ENCODE assay signal across 11 cellular contexts in the genomic region with DNA sequence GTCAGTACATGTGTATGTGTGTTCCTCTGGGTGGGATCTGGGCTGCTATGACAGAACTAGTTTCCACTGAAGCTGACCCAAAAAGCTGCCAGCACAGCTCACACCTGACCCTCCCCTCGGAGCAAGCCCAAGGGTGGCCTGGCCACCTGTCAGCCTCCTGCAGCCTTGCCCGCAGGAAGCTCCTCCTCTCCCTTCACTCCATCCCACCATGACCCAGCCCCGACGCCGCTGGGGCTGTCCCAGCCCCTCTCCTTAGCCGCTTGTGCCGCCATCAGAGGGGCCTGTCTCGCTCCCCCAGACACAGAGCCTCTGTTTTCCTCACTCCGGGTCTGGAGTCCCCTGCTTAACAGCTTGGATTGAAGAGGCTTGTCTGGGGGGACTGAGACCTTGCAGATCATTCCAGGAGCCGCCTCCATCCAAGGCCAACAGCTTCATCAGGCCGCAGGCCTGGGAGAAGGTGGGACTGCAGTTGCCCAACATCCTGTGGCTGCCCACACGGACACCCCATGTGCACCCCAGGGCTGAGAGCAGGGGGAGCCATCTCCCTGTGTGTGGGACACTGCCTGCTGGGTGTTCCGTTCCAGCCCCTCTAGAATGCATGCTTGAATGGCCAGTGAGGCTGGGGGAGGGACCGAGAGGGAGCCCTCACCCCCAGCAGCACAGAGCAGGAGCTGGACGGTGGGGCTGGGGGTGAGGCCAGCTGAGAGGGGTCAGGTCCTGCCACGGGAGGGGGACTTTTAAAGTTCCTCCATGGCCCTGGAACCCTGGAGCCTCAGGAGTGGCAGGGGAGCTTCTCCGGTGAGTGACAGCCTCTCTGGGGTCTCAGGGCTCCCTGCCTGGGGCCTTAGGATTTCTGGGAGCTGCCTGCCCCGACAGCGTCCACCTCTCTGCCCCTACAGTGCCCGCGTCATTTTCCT. TPM values are rescaled to one million over a fixed set of nuclear protein-coding genes. Genes with fewer than 3 reads are reported as not detected.
DNase-seq lines count a peak whose midpoint lies in the region; ATAC-seq, FAIRE-seq and TF ChIP-seq lines count a peak whose summit lies in the region.
"Had no signal": no experiment of that assay in that cellular context is flagged by ENCODE, and none has a peak within 500 bp of the region (broad histone marks: within the 10 kb centered on the region; RNA-seq: fewer than 3 reads in every experiment).

No MANE protein-coding gene starts in this region.

- H3K27me3 Mint-ChIP-seq in activated T-helper 2 cell treated with anti-CD3 and anti-CD28 coated beads, Interferon-gamma antibody, Interleukin-2, Interleukin-4, amounts not matched to agents 10 μg/mL and 5 μg/mL and 100 μg/mL, durations not matched to agents 14 hours and 24 hours and 36 hours (ENCODE audit: low read depth) = peaks cover 26% of the 10 kb centered on the region

- DNase-seq in GM04504 (ENCODE audit: low read depth) (peak; percentile 40), GM12878 (ENCODE audit: low read depth, low spot score) (no peak), NCI-H1092 (lab: John Stamatoyannopoulos, UW) (no peak)
- no peak for DNase-seq in activated T-helper 2 cell treated with anti-CD3 and anti-CD28 coated beads, Interferon-gamma antibody, Interleukin-2, Interleukin-4, amounts not matched to agents 10 μg/mL and 5 μg/mL and 100 μg/mL, durations not matched to agents 14 hours and 24 hours and 36 hours (ENCODE audit: low spot score)
- DNase-seq: NCI-H2107 had no signal

- no TSS peak for BruUV-seq in GM12878 (replicated peaks; lab: Mats Ljungman, UMichigan)

- TF ChIP-seq CTCF in GM12878 (IDR thresholded peaks at IDR 0.05 in 2 of 3, conservative IDR thresholded peaks at IDR 0.05 in 1 of 3; ENCODE audit: control insufficient read depth in 2 of 3, extremely low read depth in 1 of 3, insufficient read depth in 1 of 3, low read depth in 3 of 3, low read length in 3 of 3) = no peak

- peak; percentile 27; the same call in 1 of the 3 replicates for ATAC-seq in GM12878
- ATAC-seq in GM18870 (IDR thresholded peaks at IDR 0.05; ENCODE audit: unreplicated experiment) = no peak
- ATAC-seq in HG02938 (IDR thresholded peaks at IDR 0.05; ENCODE audit: unreplicated experiment) = no peak

- H3K27me3 ChIP-seq in GM12878 (replicated peaks in 1 of 2; ENCODE audit: control insufficient read depth in 2 of 2, insufficient read depth in 2 of 2, low read length in 1 of 2) (peaks cover 4 to 5% of the 10 kb centered on the region in 2 experiments; a peak in 3 of 4 replicates), skeletal muscle satellite cell (ENCODE audit: control insufficient read depth, insufficient read depth, low read length) (peaks cover 11% of the 10 kb centered on the region)

- no peaks in the 10 kb centered on the region for H4K20me1 ChIP-seq in GM12878 (ENCODE audit: control insufficient read depth, insufficient read depth)

- no peak for TF ChIP-seq RAD21 in GM12878 (IDR thresholded peaks at IDR 0.05; ENCODE audit: insufficient read depth, low read depth, low read length)

- CTCF ChIA-PET in GM12878 (lab: Yijun Ruan, JAX) = interaction anchor here (1.0 to 1.1 kb wide), 2 partner anchors 15 to 82 kb away, joined by 3 read pairs; no protein-coding TSS in a partner anchor

- no peak for TF ChIP-seq EP300 in GM12878 (IDR thresholded peaks at IDR 0.05; ENCODE audit: borderline replicate concordance in 1 of 2, control insufficient read depth in 1 of 2, low read depth in 2 of 2, low read length in 2 of 2)

- no peak overlapping the region for H3K4me3 Mint-ChIP-seq in activated T-helper 2 cell treated with anti-CD3 and anti-CD28 coated beads, Interferon-gamma antibody, Interleukin-2, Interleukin-4, amounts not matched to agents 10 μg/mL and 5 μg/mL and 100 μg/mL, durations not matched to agents 14 hours and 24 hours and 36 hours (ENCODE audit: low read depth)

- no peak overlapping the region for H3K4me3 ChIP-seq in GM12878
- H3K4me3 ChIP-seq in iPS-18c (ENCODE audit: insufficient read depth, low read depth, low read length) = peak overlapping the region; percentile 51
- H3K4me3 ChIP-seq in skeletal muscle satellite cell (ENCODE audit: low read length) = peak overlapping the region; percentile 70

- H3K27ac ChIP-seq in GM12878 (ENCODE audit: control insufficient read depth, insufficient read depth) = no peak overlapping the region

- TF ChIP-seq POLR2A in GM12878 (IDR thresholded peaks at IDR 0.05; ENCODE audit: low read depth, low read length) = no peak

- SMC1A ChIA-PET in GM12878 (lab: Charles Lee; ENCODE audit: uncharacterized antibody, unreplicated experiment) = no interaction called here

- RAD21 ChIA-PET in GM12878 (lab: Charles Lee; ENCODE audit: unreplicated experiment) = interaction anchor here (0.8 kb wide), 1 partner anchor 62 kb away, joined by 3 read pairs; no protein-coding TSS in a partner anchor

- H3K9ac ChIP-seq in GM12878 (ENCODE audit: control insufficient read depth, insufficient read depth, low read length) = no peak overlapping the region
- H3K9ac ChIP-seq in skeletal muscle satellite cell (ENCODE audit: low read depth, low read length) = peak overlapping the region; percentile 72

- H3K36me3 Mint-ChIP-seq in activated T-helper 2 cell treated with anti-CD3 and anti-CD28 coated beads, Interferon-gamma antibody, Interleukin-2, Interleukin-4, amounts not matched to agents 10 μg/mL and 5 μg/mL and 100 μg/mL, durations not matched to agents 14 hours and 24 hours and 36 hours (ENCODE audit: low read depth) = no peaks in the 10 kb centered on the region

- 29% methylated on average over 21 of the region's 21 CpGs for WGBS in GM12878 (ENCODE audit: insufficient coverage, insufficient replicate concordance, low lambda C conversion rate, missing lambda C conversion rate)

- no peak overlapping the region for H3K27ac Mint-ChIP-seq in activated T-helper 2 cell treated with anti-CD3 and anti-CD28 coated beads, Interferon-gamma antibody, Interleukin-2, Interleukin-4, amounts not matched to agents 10 μg/mL and 5 μg/mL and 100 μg/mL, durations not matched to agents 14 hours and 24 hours and 36 hours

- H3K4me1 Mint-ChIP-seq in activated T-helper 2 cell treated with anti-CD3 and anti-CD28 coated beads, Interferon-gamma antibody, Interleukin-2, Interleukin-4, amounts not matched to agents 10 μg/mL and 5 μg/mL and 100 μg/mL, durations not matched to agents 14 hours and 24 hours and 36 hours (ENCODE audit: low read depth) = no peaks in the 10 kb centered on the region

- no peaks in the 10 kb centered on the region for H3K79me2 ChIP-seq in GM12878 (ENCODE audit: control insufficient read depth, insufficient read depth, low read length)

- H3K9me3 ChIP-seq in GM12878 (replicated peaks; ENCODE audit: control insufficient read depth, insufficient read depth, low read length) = no peaks in the 10 kb centered on the region
- H3K9me3 ChIP-seq in iPS-18c (ENCODE audit: control insufficient read depth, insufficient read depth, low read length) = peaks cover 6% of the 10 kb centered on the region
- H3K9me3 ChIP-seq in skeletal muscle satellite cell (replicated peaks; ENCODE audit: low read length) = no peaks in the 10 kb centered on the region

- FAIRE-seq in GM12878 (lab: Jason Lieb, UNC) = no peak
- FAIRE-seq: endometrium had no signal

- no peak overlapping the region for H2AFZ ChIP-seq in GM12878 (ENCODE audit: control insufficient read depth, low read depth, low read length)

- POLR2A ChIA-PET in GM12878 (lab: Charles Lee) = no interaction called here

- H3K36me3 ChIP-seq in GM12878 (ENCODE audit: control insufficient read depth in 2 of 2, insufficient read depth in 2 of 2, low read length in 1 of 2) (no peaks in the 10 kb centered on the region), skeletal muscle satellite cell (ENCODE audit: insufficient read depth, low read length) (no peaks in the 10 kb centered on the region)

- H3K4me1 ChIP-seq in GM12878 (ENCODE audit: control insufficient read depth, insufficient read depth, low read length) = no peaks in the 10 kb centered on the region
- peaks cover 62% of the 10 kb centered on the region for H3K4me1 ChIP-seq in skeletal muscle satellite cell (ENCODE audit: control insufficient read depth, insufficient read depth, low read length)

- in situ Hi-C loops in GM12878 (cut with MboI) = no loop called here

- H3K9me3 Mint-ChIP-seq in activated T-helper 2 cell treated with anti-CD3 and anti-CD28 coated beads, Interferon-gamma antibody, Interleukin-2, Interleukin-4, amounts not matched to agents 10 μg/mL and 5 μg/mL and 100 μg/mL, durations not matched to agents 14 hours and 24 hours and 36 hours = no peaks in the 10 kb centered on the region

- H3K4me2 ChIP-seq in GM12878 (ENCODE audit: control insufficient read depth, insufficient read depth) = no peak overlapping the region
- peak overlapping the region; percentile 80 for H3K4me2 ChIP-seq in skeletal muscle satellite cell (ENCODE audit: low read length)

- intact Hi-C loops in GM12878 (cut with micrococcal nuclease; ENCODE audit: unreplicated experiment) = no loop called here
- intact Hi-C loops in activated T-helper 2 cell treated with anti-CD3 and anti-CD28 coated beads, Interferon-gamma antibody, Interleukin-2, Interleukin-4, amounts not matched to agents 10 μg/mL and 5 μg/mL and 100 μg/mL, durations not matched to agents 14 hours and 24 hours and 36 hours (cut with micrococcal nuclease) = no loop called here

RNA-seq across cellular contexts. Expression of gene MRGPRF, which starts 0.7 kb away (rescaled TPM):
- not detected in 2 replicates for total RNA-seq in GM12878 (2013; cell fraction: nucleolus; rRNA removed)
- total RNA-seq in GM12878 (2014; rRNA removed) (not detected in 2 replicates), GM12878 (2014; rRNA removed; fragmentation: Illumina TruSeq; extraction: Trizol) (not detected in 2 replicates), GM12878 (2021) (not detected in 2 replicates)
- not detected for polyA plus RNA-seq in GM12878 (2011; ENCODE audit: low read depth)
- polyA plus RNA-seq in GM12878 (2011; rRNA removed) (not detected in 2 replicates), GM12878 (2014; fragmentation: Illumina TruSeq; extraction: Trizol) (not detected in 2 replicates), GM12878 (2014; fragmentation: Nextera tagmentation; extraction: Ambion mirVana) (not detected), GM12878 (2014; rRNA removed) (not detected in 2 replicates), GM12878 (2016; fragmentation: Nextera tagmentation; extraction: Ambion mirVana) (not detected)
- polyA plus RNA-seq in GM12878 (2011; cell fraction: cytosol; rRNA removed) = not detected in 2 replicates
- polyA plus RNA-seq in GM12878 (2011; cell fraction: nucleus; rRNA removed) = not detected in 2 replicates
- polyA plus RNA-seq in GM12878 (2012) = not detected in 2 replicates
- not detected in 2 replicates for polyA minus RNA-seq in GM12878 (2011; rRNA and poly(A)+ RNA removed)
- not detected in 2 replicates for polyA minus RNA-seq in GM12878 (2011; cell fraction: cytosol; rRNA and poly(A)+ RNA removed)
- polyA minus RNA-seq in GM12878 (2011; cell fraction: nucleus; rRNA and poly(A)+ RNA removed) = not detected in 2 replicates
- 9.6 and 26.9 TPM in 2 replicates for total RNA-seq in skeletal muscle satellite cell (2012; rRNA removed)
- total RNA-seq in activated T-helper 2 cell treated with anti-CD3 and anti-CD28 coated beads, Interferon-gamma antibody, Interleukin-2, Interleukin-4, amounts not matched to agents 10 μg/mL and 5 μg/mL and 100 μg/mL, durations not matched to agents 14 hours and 24 hours and 36 hours = not detected in 2 replicates

RNA-seq across cellular contexts. Expression of gene MRGPRD, which starts 31.6 kb away (rescaled TPM):
- total RNA-seq in GM12878 (2013; cell fraction: nucleolus; rRNA removed) = not detected in 2 replicates
- total RNA-seq in GM12878 (2014; rRNA removed) = not detected in 2 replicates
- not detected in 2 replicates for total RNA-seq in GM12878 (2014; rRNA removed; fragmentation: Illumina TruSeq; extraction: Trizol)
- total RNA-seq in GM12878 (2021) = not detected in 2 replicates
- not detected for polyA plus RNA-seq in GM12878 (2011; ENCODE audit: low read depth)
- polyA plus RNA-seq in GM12878 (2011; rRNA removed) = not detected in 2 replicates
- not detected in 2 replicates for polyA plus RNA-seq in GM12878 (2011; cell fraction: cytosol; rRNA removed)
- not detected in 2 replicates for polyA plus RNA-seq in GM12878 (2011; cell fraction: nucleus; rRNA removed)
- polyA plus RNA-seq in GM12878 (2012) = not detected in 2 replicates
- not detected in 2 replicates for polyA plus RNA-seq in GM12878 (2014; fragmentation: Illumina TruSeq; extraction: Trizol)
- not detected for polyA plus RNA-seq in GM12878 (2014; fragmentation: Nextera tagmentation; extraction: Ambion mirVana)
- polyA plus RNA-seq in GM12878 (2014; rRNA removed) = not detected in 2 replicates
- not detected for polyA plus RNA-seq in GM12878 (2016; fragmentation: Nextera tagmentation; extraction: Ambion mirVana)
- not detected in 2 replicates for polyA minus RNA-seq in GM12878 (2011; rRNA and poly(A)+ RNA removed)
- polyA minus RNA-seq in GM12878 (2011; cell fraction: cytosol; rRNA and poly(A)+ RNA removed) = not detected in 2 replicates
- polyA minus RNA-seq in GM12878 (2011; cell fraction: nucleus; rRNA and poly(A)+ RNA removed) = not detected in 2 replicates
- total RNA-seq in skeletal muscle satellite cell (2012; rRNA removed) = not detected in 2 replicates
- not detected in 2 replicates for total RNA-seq in activated T-helper 2 cell treated with anti-CD3 and anti-CD28 coated beads, Interferon-gamma antibody, Interleukin-2, Interleukin-4, amounts not matched to agents 10 μg/mL and 5 μg/mL and 100 μg/mL, durations not matched to agents 14 hours and 24 hours and 36 hours
- total RNA-seq: occipital lobe had no signal

RNA-seq across cellular contexts. Expression of gene TPCN2, which starts 36.4 kb away (rescaled TPM):
- total RNA-seq in GM12878 (2013; cell fraction: nucleolus; rRNA removed) = 108 and 127 TPM in 2 replicates
- 8.2 and 10.4 TPM in 2 replicates for total RNA-seq in GM12878 (2014; rRNA removed)
- total RNA-seq in GM12878 (2014; rRNA removed; fragmentation: Illumina TruSeq; extraction: Trizol) = 5.7 and 6.5 TPM in 2 replicates
- total RNA-seq in GM12878 (2021) = 16.3 and 18.4 TPM in 2 replicates
- 6.3 TPM for polyA plus RNA-seq in GM12878 (2011; ENCODE audit: low read depth)
- 11.9 and 18.3 TPM in 2 replicates for polyA plus RNA-seq in GM12878 (2011; rRNA removed)
- polyA plus RNA-seq in GM12878 (2011; cell fraction: cytosol; rRNA removed) = 15.3 and 17.0 TPM in 2 replicates
- polyA plus RNA-seq in GM12878 (2011; cell fraction: nucleus; rRNA removed) = 127 and 138 TPM in 2 replicates
- polyA plus RNA-seq in GM12878 (2012) = 10.9 and 14.3 TPM in 2 replicates
- polyA plus RNA-seq in GM12878 (2014; fragmentation: Illumina TruSeq; extraction: Trizol) = 6.2 and 8.3 TPM in 2 replicates
- polyA plus RNA-seq in GM12878 (2014; fragmentation: Nextera tagmentation; extraction: Ambion mirVana) = 1 to 10 TPM; 1.7 to 2.4 TPM
- polyA plus RNA-seq in GM12878 (2014; rRNA removed) = 13.5 and 16.2 TPM in 2 replicates
- 1 to 10 TPM; 7.9 to 8.5 TPM for polyA plus RNA-seq in GM12878 (2016; fragmentation: Nextera tagmentation; extraction: Ambion mirVana)
- 13.0 and 19.8 TPM in 2 replicates for polyA minus RNA-seq in GM12878 (2011; rRNA and poly(A)+ RNA removed)
- polyA minus RNA-seq in GM12878 (2011; cell fraction: cytosol; rRNA and poly(A)+ RNA removed) = 4.8 and 6.2 TPM in 2 replicates
- polyA minus RNA-seq in GM12878 (2011; cell fraction: nucleus; rRNA and poly(A)+ RNA removed) = 30.7 and 43.1 TPM in 2 replicates
- 8.7 and 9.1 TPM in 2 replicates for total RNA-seq in skeletal muscle satellite cell (2012; rRNA removed)
- 19.1 and 20.0 TPM in 2 replicates for total RNA-seq in activated T-helper 2 cell treated with anti-CD3 and anti-CD28 coated beads, Interferon-gamma antibody, Interleukin-2, Interleukin-4, amounts not matched to agents 10 μg/mL and 5 μg/mL and 100 μg/mL, durations not matched to agents 14 hours and 24 hours and 36 hours
